16 cellular contexts compared by ENCODE assay signal in the genomic region with DNA sequence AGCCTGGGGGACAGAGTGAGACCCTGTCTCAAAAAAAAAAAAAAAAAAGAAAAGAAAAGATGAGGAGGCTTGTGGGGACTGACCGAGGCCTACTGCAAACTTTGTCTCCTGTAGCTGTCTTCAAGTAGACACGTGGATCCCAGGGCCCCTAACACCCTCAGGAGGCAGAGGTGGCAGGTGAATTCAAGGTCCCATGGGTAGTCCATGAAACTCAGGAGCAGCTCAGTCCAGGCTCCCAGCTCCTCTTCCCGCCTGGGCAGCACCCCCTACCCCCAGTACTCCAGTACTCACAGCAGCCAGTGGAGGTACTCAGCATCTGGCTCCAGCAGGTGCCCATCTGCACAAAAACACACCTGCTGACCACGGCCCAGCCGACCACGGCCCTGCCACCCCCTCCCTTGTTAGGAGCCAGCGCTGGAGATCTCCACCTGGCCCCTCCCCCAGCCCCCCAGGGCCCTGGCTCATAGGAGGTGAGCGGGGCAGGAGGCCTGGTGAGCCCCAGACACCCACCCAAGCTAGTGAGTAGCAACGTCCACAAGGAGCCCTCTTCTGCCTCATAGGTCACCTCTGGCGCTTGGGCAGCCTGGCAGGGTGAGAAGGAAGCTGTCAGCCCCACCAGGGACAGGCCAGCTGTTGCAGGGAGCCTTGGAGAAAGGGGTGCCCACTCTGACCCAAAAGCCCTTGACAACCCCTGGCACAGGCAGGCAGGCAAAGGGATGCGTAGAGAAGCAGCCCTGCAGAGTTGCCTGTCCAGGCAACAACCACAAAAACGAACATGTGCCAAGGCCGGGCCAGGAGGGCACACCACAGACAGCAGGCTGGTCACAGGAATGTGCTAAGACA.
"Had no signal": no experiment of that assay in that cellular context is flagged by ENCODE, and none has a peak within 500 bp of the region (broad histone marks: within the 10 kb centered on the region; RNA-seq: fewer than 3 reads in every experiment).

No MANE protein-coding gene starts in this region.

- H3K9me3 ChIP-seq: heart left ventricle, left ventricle myocardium inferior, ovary, testis had no signal

- ATAC-seq: heart left ventricle; natural killer cell treated with Interleukin-12 subunit alpha and Interleukin-12 subunit beta and Interleukin-15 and Interleukin-18, amount 100 ng/mL, for 72 hours; stimulated activated naive CD8-positive, alpha-beta T cell treated with anti-CD3 and anti-CD28 coated beads, Interleukin-15, amount 100 ng/mL, for 72 hours had no signal

- H3K27me3 ChIP-seq: brain microvascular endothelial cell, heart left ventricle, ovary, testis had no signal

- H3K27me3 Mint-ChIP-seq: activated naive CD4-positive, alpha-beta T cell treated with anti-CD3 and anti-CD28 coated beads, Interleukin-2, amount 50 U/mL, for 24 hours; natural killer cell treated with Interleukin-12 subunit alpha and Interleukin-12 subunit beta and Interleukin-15 and Interleukin-18, amount 100 ng/mL, for 72 hours; stimulated activated naive CD8-positive, alpha-beta T cell treated with anti-CD3 and anti-CD28 coated beads, Interleukin-15, amount 100 ng/mL, for 72 hours had no signal

- H3K36me3 Mint-ChIP-seq: natural killer cell treated with Interleukin-12 subunit alpha and Interleukin-12 subunit beta and Interleukin-15 and Interleukin-18, amount 100 ng/mL, for 72 hours had no signal

- H3K9me3 Mint-ChIP-seq: activated naive CD4-positive, alpha-beta T cell treated with anti-CD3 and anti-CD28 coated beads, Interleukin-2, amount 50 U/mL, for 24 hours; activated T-helper 2 cell treated with anti-CD3 and anti-CD28 coated beads, Interferon-gamma antibody, Interleukin-2, Interleukin-4, amounts not matched to agents 10 μg/mL and 5 μg/mL and 100 μg/mL, durations not matched to agents 14 hours and 24 hours and 36 hours; natural killer cell treated with Interleukin-12 subunit alpha and Interleukin-12 subunit beta and Interleukin-15 and Interleukin-18, amount 100 ng/mL, for 72 hours; stimulated activated naive CD8-positive, alpha-beta T cell treated with anti-CD3 and anti-CD28 coated beads, Interleukin-15, amount 100 ng/mL, for 72 hours had no signal

- H3K27ac Mint-ChIP-seq: activated naive CD4-positive, alpha-beta T cell treated with anti-CD3 and anti-CD28 coated beads, Interleukin-2, amount 50 U/mL, for 24 hours; activated T-helper 2 cell treated with anti-CD3 and anti-CD28 coated beads, Interferon-gamma antibody, Interleukin-2, Interleukin-4, amounts not matched to agents 10 μg/mL and 5 μg/mL and 100 μg/mL, durations not matched to agents 14 hours and 24 hours and 36 hours; natural killer cell treated with Interleukin-12 subunit alpha and Interleukin-12 subunit beta and Interleukin-15 and Interleukin-18, amount 100 ng/mL, for 72 hours had no signal

- H3K27ac ChIP-seq: brain microvascular endothelial cell, heart left ventricle, left ventricle myocardium inferior, ovary, testis, VCaP had no signal

- H3K4me3 Mint-ChIP-seq: activated naive CD4-positive, alpha-beta T cell treated with anti-CD3 and anti-CD28 coated beads, Interleukin-2, amount 50 U/mL, for 24 hours; natural killer cell treated with Interleukin-12 subunit alpha and Interleukin-12 subunit beta and Interleukin-15 and Interleukin-18, amount 100 ng/mL, for 72 hours; stimulated activated naive CD8-positive, alpha-beta T cell treated with anti-CD3 and anti-CD28 coated beads, Interleukin-15, amount 100 ng/mL, for 72 hours had no signal

- DNase-seq: activated CD4-positive, alpha-beta T cell treated with anti-CD3 and anti-CD28 coated beads for 48 hours; activated CD8-positive, alpha-beta memory T cell treated with anti-CD3 and anti-CD28 coated beads for 24 hours; amygdala; brain microvascular endothelial cell; effector memory CD4-positive, alpha-beta T cell; heart left ventricle; left ventricle myocardium inferior; mesenchymal stem cell; stimulated activated CD4-positive, alpha-beta T cell treated with anti-CD3 and anti-CD28 coated beads, Interleukin-4, amount 100 ng/mL, for 4 hours; stimulated activated naive CD8-positive, alpha-beta T cell treated with anti-CD3 and anti-CD28 coated beads, Interleukin-15, amount 100 ng/mL, for 72 hours; testis had no signal
